In genomic region chr17:79035686-79036085, GRCh38 we compare ENCODE assay signal across 18 cellular contexts. TPM values are rescaled to one million over a fixed set of nuclear protein-coding genes. Genes with fewer than 3 reads are reported as not detected.
"Had no signal": no experiment of that assay in that cellular context is flagged by ENCODE, and none has a peak within 500 bp of the region (broad histone marks: within the 10 kb centered on the region; RNA-seq: fewer than 3 reads in every experiment).

No MANE protein-coding gene starts in this region.

- H3K4me1 Mint-ChIP-seq: activated B cell treated with CpG ODN at 0.5 μM for 24 hours; activated CD4-positive, alpha-beta T cell treated with anti-CD3 and anti-CD28 coated beads, Interleukin-2, amount 10 ng/mL, durations not matched to agents 7 days and 5 days had no signal

- H3K27me3 ChIP-seq: cardiac muscle cell, ovary, sigmoid colon had no signal

- H3K9me3 ChIP-seq: ovary, sigmoid colon, spleen, stomach had no signal

- H3K27ac Mint-ChIP-seq: activated B cell treated with CpG ODN at 0.5 μM for 24 hours; activated CD4-positive, alpha-beta T cell treated with anti-CD3 and anti-CD28 coated beads, Interleukin-2, amount 10 ng/mL, durations not matched to agents 7 days and 5 days; activated naive CD4-positive, alpha-beta T cell treated with anti-CD3 and anti-CD28 coated beads for 36 hours; activated naive CD8-positive, alpha-beta T cell treated with anti-CD3 and anti-CD28 coated beads, Interleukin-2, amount 50 U/mL, for 24 hours; activated T-helper 2 cell treated with anti-CD3 and anti-CD28 coated beads, Interferon-gamma antibody, Interleukin-2, Interleukin-4, amounts not matched to agents 10 μg/mL and 5 μg/mL and 100 μg/mL, durations not matched to agents 14 hours and 24 hours and 36 hours had no signal

- H3K9me3 Mint-ChIP-seq: activated B cell treated with CpG ODN at 0.5 μM for 24 hours; activated CD4-positive, alpha-beta T cell treated with anti-CD3 and anti-CD28 coated beads, Interleukin-2, amount 10 ng/mL, durations not matched to agents 7 days and 5 days; activated naive CD4-positive, alpha-beta T cell treated with anti-CD3 and anti-CD28 coated beads for 36 hours; activated naive CD8-positive, alpha-beta T cell treated with anti-CD3 and anti-CD28 coated beads, Interleukin-2, amount 50 U/mL, for 24 hours; activated T-helper 2 cell treated with anti-CD3 and anti-CD28 coated beads, Interferon-gamma antibody, Interleukin-2, Interleukin-4, amounts not matched to agents 10 μg/mL and 5 μg/mL and 100 μg/mL, durations not matched to agents 14 hours and 24 hours and 36 hours had no signal

- H3K36me3 ChIP-seq: cardiac muscle cell, ovary, sigmoid colon, spleen, stomach had no signal

- H3K4me3 Mint-ChIP-seq: activated B cell treated with CpG ODN at 0.5 μM for 24 hours; activated CD4-positive, alpha-beta T cell treated with anti-CD3 and anti-CD28 coated beads, Interleukin-2, amount 10 ng/mL, durations not matched to agents 7 days and 5 days; activated naive CD4-positive, alpha-beta T cell treated with anti-CD3 and anti-CD28 coated beads for 36 hours; activated naive CD8-positive, alpha-beta T cell treated with anti-CD3 and anti-CD28 coated beads, Interleukin-2, amount 50 U/mL, for 24 hours had no signal

- H3K4me3 ChIP-seq: cardiac muscle cell, ovary, sigmoid colon, spleen, stomach had no signal

- ATAC-seq: activated naive CD8-positive, alpha-beta T cell treated with anti-CD3 and anti-CD28 coated beads, Interleukin-2, amount 50 U/mL, for 24 hours; left ventricle myocardium superior had no signal

- DNase-seq: activated B cell treated with CpG ODN at 0.5 μM for 24 hours; activated CD4-positive, alpha-beta T cell treated with anti-CD3 and anti-CD28 coated beads, Interleukin-2, amount 10 ng/mL, durations not matched to agents 7 days and 5 days; activated naive CD4-positive, alpha-beta T cell treated with anti-CD3 and anti-CD28 coated beads for 36 hours; activated naive CD8-positive, alpha-beta T cell treated with anti-CD3 and anti-CD28 coated beads, Interleukin-2, amount 50 U/mL, for 24 hours; activated T-cell treated with anti-CD3 and anti-CD28 coated beads, Interleukin-2, amount 50 U/mL, for 1 hour; foreskin fibroblast; glutamatergic neuron; hypothalamus; left ventricle myocardium superior; mesendoderm; spleen; stimulated activated CD4-positive, alpha-beta T cell treated with anti-CD3 and anti-CD28 coated beads, Interleukin-1b, Interleukin-23, amount 100 ng/mL, for 48 hours; stomach had no signal

- H3K27ac ChIP-seq: cardiac muscle cell, ovary had no signal

RNA-seq across cellular contexts. Expression of gene C1QTNF1, which starts 11.7 kb away (rescaled TPM):
- total RNA-seq: activated B cell treated with CpG ODN at 0.5 μM for 24 hours; activated CD4-positive, alpha-beta T cell treated with anti-CD3 and anti-CD28 coated beads, Interleukin-2, amount 10 ng/mL, durations not matched to agents 7 days and 5 days; activated T-helper 2 cell treated with anti-CD3 and anti-CD28 coated beads, Interferon-gamma antibody, Interleukin-2, Interleukin-4, amounts not matched to agents 10 μg/mL and 5 μg/mL and 100 μg/mL, durations not matched to agents 14 hours and 24 hours and 36 hours; T-helper 2 cell treated with Interferon-gamma antibody and Interleukin-4, amounts not matched to agents 100 ng/mL and 5 ng/mL, for 36 hours had no signal
